In genomic region chr2:162636206-162636728, GRCh38 we compare ENCODE assay signal across 2 cellular contexts.
TF ChIP-seq lines count a peak whose summit lies in the region.

No MANE protein-coding gene starts in this region.

TF ChIP-seq in HepG2, 621 proteins besides CTCF, POLR2A, EP300 and RAD21:
- no peak for TF ChIP-seq ZSCAN22 (CRISPR knock-in tag; IDR thresholded peaks at IDR 0.05)
- no peak for TF ChIP-seq JUND (CRISPR knock-in tag; IDR thresholded peaks at IDR 0.05)
- TF ChIP-seq RFX5 (IDR thresholded peaks at IDR 0.05; ENCODE audit: low read depth, low read length): no peak
- no peak for TF ChIP-seq SOX13 (IDR thresholded peaks at IDR 0.05)
- TF ChIP-seq SOX13 (CRISPR knock-in tag; conservative IDR thresholded peaks at IDR 0.05 in 1 of 2, IDR thresholded peaks at IDR 0.05 in 1 of 2): no peak
- no peak for TF ChIP-seq THAP8 (CRISPR knock-in tag; IDR thresholded peaks at IDR 0.05; ENCODE audit: borderline replicate concordance)
- no peak for TF ChIP-seq ASH2L (IDR thresholded peaks at IDR 0.05; ENCODE audit: insufficient read length, low read depth, low read length)
- no peak for TF ChIP-seq MTA1 (CRISPR knock-in tag; IDR thresholded peaks at IDR 0.05; ENCODE audit: borderline replicate concordance)
- no peak for TF ChIP-seq ZNF33B (CRISPR knock-in tag; IDR thresholded peaks at IDR 0.05)
- TF ChIP-seq ZNF383 (CRISPR knock-in tag; IDR thresholded peaks at IDR 0.05; ENCODE audit: borderline replicate concordance): no peak
- TF ChIP-seq ARID3A (IDR thresholded peaks at IDR 0.05; ENCODE audit: low read depth, low read length): no peak
- no peak for TF ChIP-seq MIER3 (CRISPR knock-in tag; IDR thresholded peaks at IDR 0.05; ENCODE audit: borderline replicate concordance)
- no peak for TF ChIP-seq ARNTL (CRISPR knock-in tag; IDR thresholded peaks at IDR 0.05)
- no peak for TF ChIP-seq ZSCAN9 (CRISPR knock-in tag; IDR thresholded peaks at IDR 0.05; ENCODE audit: borderline replicate concordance)
- no peak for TF ChIP-seq ZNF546 (CRISPR knock-in tag; conservative IDR thresholded peaks at IDR 0.05)
- no peak for TF ChIP-seq PAXIP1 (CRISPR knock-in tag; conservative IDR thresholded peaks at IDR 0.05)

TF ChIP-seq in GM23338, 12 proteins besides CTCF, POLR2A, EP300 and RAD21:
- TF ChIP-seq ZNF114 (CRISPR knock-in tag; IDR thresholded peaks at IDR 0.05): no peak
- TF ChIP-seq ZNF331 (CRISPR knock-in tag; IDR thresholded peaks at IDR 0.05; ENCODE audit: low read depth): no peak
- no peak for TF ChIP-seq JUNB (IDR thresholded peaks at IDR 0.05; ENCODE audit: unreplicated experiment)
- no peak for TF ChIP-seq REST (IDR thresholded peaks at IDR 0.05; ENCODE audit: unreplicated experiment)
- no peak for TF ChIP-seq EZH2phosphoT487 (IDR thresholded peaks at IDR 0.05; ENCODE audit: unreplicated experiment)
- no peak for TF ChIP-seq ETS1 (IDR thresholded peaks at IDR 0.05)
